In genomic region chr11:122115520-122116343, GRCh38 we compare ENCODE assay signal across 11 cellular contexts. TPM values are rescaled to one million over a fixed set of nuclear protein-coding genes. Genes with fewer than 3 reads are reported as not detected.
DNase-seq lines count a peak whose midpoint lies in the region; ATAC-seq and TF ChIP-seq lines count a peak whose summit lies in the region.
"Had no signal": no experiment of that assay in that cellular context is flagged by ENCODE, and none has a peak within 500 bp of the region (broad histone marks: within the 10 kb centered on the region; RNA-seq: fewer than 3 reads in every experiment).

BLID (minus strand) TSS chr11:122116215; CDS start chr11:122115922, 293 bp downstream.

- H3K4me3 Mint-ChIP-seq in Caco-2 (ENCODE audit: unreplicated experiment) = no peak within 1 kb of the TSS
- no peak within 1 kb of the TSS for H3K4me3 Mint-ChIP-seq in CD4-positive, alpha-beta T cell
- no peak within 1 kb of the TSS for H3K4me3 Mint-ChIP-seq in activated T-helper 1 cell treated with anti-CD3 and anti-CD28 coated beads, Interleukin-12 subunit alpha, Interleukin-12 subunit beta, Interleukin-2, Interleukin-4 antibody, amounts not matched to agents 30 ng/mL and 10 ng/mL and 1 ng/mL, durations not matched to agents 14 hours and 24 hours and 36 hours
- H3K4me3 Mint-ChIP-seq: central memory CD8-positive, alpha-beta T cell had no signal

- no TSS peak for BruUV-seq in Caco-2 (replicated peaks; lab: Mats Ljungman, UMichigan)

- no peaks in the 10 kb centered on the region for H3K4me1 Mint-ChIP-seq in Caco-2 (ENCODE audit: low read depth, unreplicated experiment)
- no peaks in the 10 kb centered on the region for H3K4me1 Mint-ChIP-seq in CD4-positive, alpha-beta T cell (ENCODE audit: low read depth)
- H3K4me1 Mint-ChIP-seq in activated T-helper 1 cell treated with anti-CD3 and anti-CD28 coated beads, Interleukin-12 subunit alpha, Interleukin-12 subunit beta, Interleukin-2, Interleukin-4 antibody, amounts not matched to agents 30 ng/mL and 10 ng/mL and 1 ng/mL, durations not matched to agents 14 hours and 24 hours and 36 hours (ENCODE audit: low read depth) = no peaks in the 10 kb centered on the region
- H3K4me1 Mint-ChIP-seq: central memory CD8-positive, alpha-beta T cell had no signal

- no peaks in the 10 kb centered on the region for H3F3A ChIP-seq in Loucy (ENCODE audit: low read depth)

- no peak within 1 kb of the TSS for H3K27ac ChIP-seq in CD4-positive, alpha-beta T cell (ENCODE audit: low read depth, low read length)

- CTCF ChIA-PET in Caco-2 (lab: Charles Lee) = no interaction called here
- CTCF ChIA-PET in CD4-positive, alpha-beta T cell (lab: Charles Lee) = no interaction called here

- H3K4me3 ChIP-seq in Caco-2 (ENCODE audit: low read depth, low read length) = no peak within 1 kb of the TSS
- H3K4me3 ChIP-seq in Loucy (ENCODE audit: low read length, poor library complexity, severe bottlenecking) = no peak within 1 kb of the TSS
- no peak within 1 kb of the TSS for H3K4me3 ChIP-seq in epithelial cell of esophagus (ENCODE audit: low read length)

- H4K20me1 ChIP-seq in Loucy (ENCODE audit: insufficient read depth, low read length, poor library complexity, severe bottlenecking) = no peaks in the 10 kb centered on the region

- intact Hi-C loops in Caco-2 (cut with micrococcal nuclease; ENCODE audit: unreplicated experiment) = loop anchor here (1.0 to 5.0 kb wide), 3 partner anchors 89 to 460 kb away; no protein-coding TSS in a partner anchor
- intact Hi-C loops in CD4-positive, alpha-beta T cell (cut with DNase I, micrococcal nuclease) = no loop called here
- intact Hi-C loops in activated T-helper 1 cell treated with anti-CD3 and anti-CD28 coated beads, Interleukin-12 subunit alpha, Interleukin-12 subunit beta, Interleukin-2, Interleukin-4 antibody, amounts not matched to agents 30 ng/mL and 10 ng/mL and 1 ng/mL, durations not matched to agents 14 hours and 24 hours and 36 hours (cut with micrococcal nuclease) = no loop called here

- H3K9me2 ChIP-seq in Loucy (replicated peaks; ENCODE audit: low read depth, low read length) = no peaks in the 10 kb centered on the region

- H3K27ac Mint-ChIP-seq in Caco-2 (ENCODE audit: unreplicated experiment) = no peak within 1 kb of the TSS
- no peak within 1 kb of the TSS for H3K27ac Mint-ChIP-seq in CD4-positive, alpha-beta T cell
- no peak within 1 kb of the TSS for H3K27ac Mint-ChIP-seq in activated T-helper 1 cell treated with anti-CD3 and anti-CD28 coated beads, Interleukin-12 subunit alpha, Interleukin-12 subunit beta, Interleukin-2, Interleukin-4 antibody, amounts not matched to agents 30 ng/mL and 10 ng/mL and 1 ng/mL, durations not matched to agents 14 hours and 24 hours and 36 hours

- H3K4me2 ChIP-seq in Loucy (ENCODE audit: low read depth, low read length, poor library complexity, severe bottlenecking) = no peak within 1 kb of the TSS

- H3K9me3 ChIP-seq in Caco-2 (no peaks in the 10 kb centered on the region), Loucy (ENCODE audit: insufficient read depth, low read depth, low read length) (no peaks in the 10 kb centered on the region)
- no peaks in the 10 kb centered on the region for H3K9me3 ChIP-seq in CD4-positive, alpha-beta T cell (ENCODE audit: control insufficient read depth, low read length)

- ATAC-seq in CD4-positive, alpha-beta T cell (ENCODE audit: poor library complexity) = no peak

- peak; percentile 62 to 65 for DNase-seq in Caco-2
- DNase-seq in epithelial cell of esophagus (ENCODE audit: low read depth) = peak; percentile 57
- DNase-seq in occipital lobe (lab: John Stamatoyannopoulos, UW) = peak; percentile 39
- DNase-seq in CD4-positive, alpha-beta T cell = no peak
- no peak for DNase-seq in activated CD4-positive, alpha-beta T cell treated with anti-CD3 and anti-CD28 coated beads, Interleukin-2, amount 50 U/mL, for 48 hours
- no peak for DNase-seq in activated T-helper 1 cell treated with anti-CD3 and anti-CD28 coated beads, Interleukin-12 subunit alpha, Interleukin-12 subunit beta, Interleukin-2, Interleukin-4 antibody, amounts not matched to agents 30 ng/mL and 10 ng/mL and 1 ng/mL, durations not matched to agents 14 hours and 24 hours and 36 hours (ENCODE audit: low spot score)
- no peak for DNase-seq in effector CD4-positive, alpha-beta T cell
- DNase-seq: stimulated activated CD4-positive, alpha-beta T cell treated with anti-CD3 and anti-CD28 coated beads, Interleukin-12 subunit alpha, Interleukin-12 subunit beta, amount 100 ng/mL, for 4 hours had no signal

- H3K36me3 Mint-ChIP-seq in Caco-2 (ENCODE audit: insufficient read depth, unreplicated experiment) = no peaks in the 10 kb centered on the region
- H3K36me3 Mint-ChIP-seq in CD4-positive, alpha-beta T cell (ENCODE audit: low read depth) = no peaks in the 10 kb centered on the region
- no peaks in the 10 kb centered on the region for H3K36me3 Mint-ChIP-seq in activated T-helper 1 cell treated with anti-CD3 and anti-CD28 coated beads, Interleukin-12 subunit alpha, Interleukin-12 subunit beta, Interleukin-2, Interleukin-4 antibody, amounts not matched to agents 30 ng/mL and 10 ng/mL and 1 ng/mL, durations not matched to agents 14 hours and 24 hours and 36 hours (ENCODE audit: low read depth)

- no peak within 1 kb of the TSS for H3K9ac ChIP-seq in Loucy (ENCODE audit: low read depth, low read length, poor library complexity, severe bottlenecking)

- TF ChIP-seq CTCF in Caco-2 (IDR thresholded peaks at IDR 0.05; ENCODE audit: insufficient read depth in 1 of 2, low read depth in 1 of 2, low read length in 1 of 2, severe bottlenecking in 1 of 2, unreplicated experiment in 1 of 2) = peak; percentile 67 to 89
- TF ChIP-seq CTCF in Loucy (conservative IDR thresholded peaks at IDR 0.05; ENCODE audit: low read length) = peak; percentile 75
- TF ChIP-seq CTCF in epithelial cell of esophagus (IDR thresholded peaks at IDR 0.05; ENCODE audit: insufficient read depth, low read depth, low read length, missing control alignments) = peak; percentile 80
- no peak for TF ChIP-seq CTCF in CD4-positive, alpha-beta T cell (IDR thresholded peaks at IDR 0.05)

- H2AFZ ChIP-seq in Loucy (ENCODE audit: low read length) = no peak within 1 kb of the TSS

- POLR2A ChIA-PET in Caco-2 (lab: Charles Lee) = no interaction called here
- POLR2A ChIA-PET in CD4-positive, alpha-beta T cell (lab: Charles Lee) = no interaction called here

- H3K9me3 Mint-ChIP-seq in Caco-2 (ENCODE audit: unreplicated experiment) = no peaks in the 10 kb centered on the region
- H3K9me3 Mint-ChIP-seq in CD4-positive, alpha-beta T cell = no peaks in the 10 kb centered on the region
- H3K9me3 Mint-ChIP-seq in activated T-helper 1 cell treated with anti-CD3 and anti-CD28 coated beads, Interleukin-12 subunit alpha, Interleukin-12 subunit beta, Interleukin-2, Interleukin-4 antibody, amounts not matched to agents 30 ng/mL and 10 ng/mL and 1 ng/mL, durations not matched to agents 14 hours and 24 hours and 36 hours = no peaks in the 10 kb centered on the region
- H3K9me3 Mint-ChIP-seq: central memory CD8-positive, alpha-beta T cell had no signal

- H3K27me3 ChIP-seq in Caco-2 (replicated peaks; ENCODE audit: control insufficient read depth, insufficient read depth, low read length) = no peaks in the 10 kb centered on the region
- no peaks in the 10 kb centered on the region for H3K27me3 ChIP-seq in Loucy (ENCODE audit: insufficient read depth, low read length, poor library complexity, severe bottlenecking)
- no peaks in the 10 kb centered on the region for H3K27me3 ChIP-seq in CD4-positive, alpha-beta T cell (ENCODE audit: control insufficient read depth, insufficient read depth, low read length)

- peaks cover 24% of the 10 kb centered on the region for H3K27me3 Mint-ChIP-seq in Caco-2 (ENCODE audit: insufficient read depth, unreplicated experiment)
- H3K27me3 Mint-ChIP-seq in CD4-positive, alpha-beta T cell = peaks cover 7% of the 10 kb centered on the region
- no peaks in the 10 kb centered on the region for H3K27me3 Mint-ChIP-seq in activated T-helper 1 cell treated with anti-CD3 and anti-CD28 coated beads, Interleukin-12 subunit alpha, Interleukin-12 subunit beta, Interleukin-2, Interleukin-4 antibody, amounts not matched to agents 30 ng/mL and 10 ng/mL and 1 ng/mL, durations not matched to agents 14 hours and 24 hours and 36 hours (ENCODE audit: insufficient read depth)

- H3K36me3 ChIP-seq in Caco-2 (ENCODE audit: control insufficient read depth, insufficient read depth, low read length) = no peaks in the 10 kb centered on the region
- no peaks in the 10 kb centered on the region for H3K36me3 ChIP-seq in Loucy (ENCODE audit: insufficient read depth, low read length)

- H3K79me2 ChIP-seq in Loucy (ENCODE audit: insufficient read depth, low read length) = no peaks in the 10 kb centered on the region

- H3K4me1 ChIP-seq in Caco-2 = no peaks in the 10 kb centered on the region
- H3K4me1 ChIP-seq in Loucy (ENCODE audit: insufficient read depth, low read length, poor library complexity, severe bottlenecking) = no peaks in the 10 kb centered on the region

RNA-seq across cellular contexts. Expression of gene BLID, which starts in this region (rescaled TPM):
- not detected in 2 replicates for total RNA-seq in Caco-2 (2022)
- total RNA-seq in occipital lobe = 3.6 TPM
- total RNA-seq in CD4-positive, alpha-beta T cell = not detected
- total RNA-seq in activated T-helper 1 cell treated with anti-CD3 and anti-CD28 coated beads, Interleukin-12 subunit alpha, Interleukin-12 subunit beta, Interleukin-2, Interleukin-4 antibody, amounts not matched to agents 30 ng/mL and 10 ng/mL and 1 ng/mL, durations not matched to agents 14 hours and 24 hours and 36 hours = not detected in 2 replicates
- total RNA-seq: NCI-H460 had no signal

Comparison
In these comparisons a context has a peak if more than half of its experiments do, and no peak if none do; other contexts are left out.
1. Peak in DNase-seq in Caco-2; RNA of the gene not detected or under 1 TPM.
2. DNase-seq: peak in epithelial cell of esophagus (single experiment) and occipital lobe (single experiment); none in CD4-positive, alpha-beta T cell (0 of 10), activated CD4-positive, alpha-beta T cell treated with anti-CD3 and anti-CD28 coated beads, Interleukin-2, amount 50 U/mL, for 48 hours (0 of 2), activated T-helper 1 cell treated with anti-CD3 and anti-CD28 coated beads, Interleukin-12 subunit alpha, Interleukin-12 subunit beta, Interleukin-2, Interleukin-4 antibody, amounts not matched to agents 30 ng/mL and 10 ng/mL and 1 ng/mL, durations not matched to agents 14 hours and 24 hours and 36 hours (single experiment) and effector CD4-positive, alpha-beta T cell (single experiment).